In the genomic region with DNA sequence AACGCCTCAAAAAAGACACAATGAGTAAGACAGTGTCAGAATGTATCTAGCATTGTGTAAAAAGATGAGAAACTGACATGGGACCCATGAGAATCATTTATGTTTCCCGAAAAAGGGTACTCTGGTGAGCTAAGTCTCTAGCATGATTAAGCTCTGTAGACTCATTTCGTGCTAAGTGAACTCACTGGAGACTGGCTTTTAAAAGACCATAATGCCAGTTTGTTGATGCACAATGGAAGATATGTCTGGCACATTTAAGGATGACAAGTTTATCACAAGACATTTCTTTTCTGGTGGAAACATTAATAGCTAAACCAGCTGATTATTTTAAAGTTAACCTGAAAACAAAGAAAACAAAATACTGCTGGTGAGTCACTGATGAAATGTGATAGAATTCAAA, we compare ENCODE assay signal across 21 cellular contexts.
A peak's percentile ranks its signal among the peaks of the same experiment; 100 is the strongest.
DNase-seq lines count a peak whose midpoint lies in the region; ATAC-seq, FAIRE-seq and TF ChIP-seq lines count a peak whose summit lies in the region.
"Had no signal": no experiment of that assay in that cellular context is flagged by ENCODE, and none has a peak within 500 bp of the region (broad histone marks: within the 10 kb centered on the region; RNA-seq: fewer than 3 reads in every experiment).

No MANE protein-coding gene starts in this region.

- no peak for FAIRE-seq in pancreas (lab: Jason Lieb, UNC)
- FAIRE-seq: G401.6, GM12891, HTR-8/SVneo had no signal

- H3K27ac ChIP-seq in pancreas (no peak overlapping the region), adrenal gland (no peak overlapping the region), body of pancreas (no peak overlapping the region)
- H3K27ac ChIP-seq: 22Rv1; BLaER1 treated with 17β-estradiol and CSF1 and Interleukin-3, amounts not matched to agents 10 nM and 100 nM; SJCRH30 had no signal

- H3K36me3 ChIP-seq in pancreas (no peaks in the 10 kb centered on the region), adrenal gland (replicated peaks in 1 of 2) (no peaks in the 10 kb centered on the region), body of pancreas (replicated peaks in 1 of 2; ENCODE audit: insufficient read depth in 1 of 2, low read depth in 2 of 2) (no peaks in the 10 kb centered on the region)
- H3K36me3 ChIP-seq: SJCRH30 had no signal

- WGBS in pancreas, 2 donors = 96 to 97% methylated on average over 3 of the region's 3 CpGs
- WGBS in adrenal gland, 4 donors = 90 to 95% (median 91%) methylated on average over 3 of the region's 3 CpGs
- WGBS in body of pancreas, 2 donors = 93 to 98% methylated on average over 3 of the region's 3 CpGs

- intact Hi-C loops in pancreas (cut with DNase I) = no loop called here
- intact Hi-C loops in adrenal gland (cut with DNase I) = no loop called here
- intact Hi-C loops in body of pancreas (cut with DNase I) = no loop called here

- H3K4me3 ChIP-seq in fibroblast of mammary gland (ENCODE audit: control insufficient read depth, low read depth, low read length) = no peak overlapping the region
- H3K4me3 ChIP-seq in pancreas = no peak overlapping the region
- H3K4me3 ChIP-seq in adrenal gland = no peak overlapping the region
- no peak overlapping the region for H3K4me3 ChIP-seq in body of pancreas
- H3K4me3 ChIP-seq: BLaER1 treated with 17β-estradiol and CSF1 and Interleukin-3, amounts not matched to agents 10 nM and 100 nM; SJCRH30 had no signal

- H3K4me1 ChIP-seq in pancreas = peaks cover 0 to 8% (median 7%) of the 10 kb centered on the region in 3 donors
- H3K4me1 ChIP-seq in adrenal gland (replicated peaks in 1 of 2) = peaks cover 0 to 9% of the 10 kb centered on the region in 2 donors
- H3K4me1 ChIP-seq in body of pancreas = no peaks in the 10 kb centered on the region
- H3K4me1 ChIP-seq: BLaER1 treated with 17β-estradiol and CSF1 and Interleukin-3, amounts not matched to agents 10 nM and 100 nM; SJCRH30 had no signal

- TF ChIP-seq POLR2A in adrenal gland (IDR thresholded peaks at IDR 0.05) (no peak), body of pancreas (IDR thresholded peaks at IDR 0.05) (no peak)

- DNase-seq in NCI-H82 (lab: John Stamatoyannopoulos, UW) (peak; percentile 40), NCI-H82 treated with DMSO at 0.1 percent for 48 hours (lab: John Stamatoyannopoulos, UW; ENCODE audit: unreplicated experiment) (no peak), fibroblast of mammary gland (ENCODE audit: low read depth) (peak; percentile 16), pancreas (no peak), adrenal gland (no peak), activated gamma-delta T cell treated with Interleukin-2 at 50 U/mL for 16 hours (no peak), body of pancreas (no peak)
- DNase-seq: DMS53; MV-4-11; NCI-H1436; NCI-H2081 treated with DMSO at 0.1 percent for 48 hours; NK-92 treated with Interleukin-12 subunit alpha and Interleukin-12 subunit beta, amount 100 ng/mL, for 24 hours; OCI-M1; RPMI8226; SJCRH30 had no signal

- H3K9me3 ChIP-seq in pancreas (no peaks in the 10 kb centered on the region), adrenal gland (replicated peaks in 1 of 3) (no peaks in the 10 kb centered on the region), body of pancreas (no peaks in the 10 kb centered on the region)
- H3K9me3 ChIP-seq: SJCRH30 had no signal

- no peaks in the 10 kb centered on the region for H3K27me3 ChIP-seq in pancreas
- no peaks in the 10 kb centered on the region for H3K27me3 ChIP-seq in adrenal gland
- no peaks in the 10 kb centered on the region for H3K27me3 ChIP-seq in body of pancreas
- H3K27me3 ChIP-seq: BLaER1 treated with 17β-estradiol and CSF1 and Interleukin-3, amounts not matched to agents 10 nM and 100 nM; SJCRH30 had no signal

- ATAC-seq in pancreas (peak in 3 of 4 donors; percentile 14 to 44 (median 38)), GM21737 (IDR thresholded peaks at IDR 0.05; ENCODE audit: unreplicated experiment) (no peak), body of pancreas (no peak)

- no peak for TF ChIP-seq CTCF in fibroblast of mammary gland (conservative IDR thresholded peaks at IDR 0.05; ENCODE audit: control insufficient read depth, insufficient read depth, low read depth, low read length)
- TF ChIP-seq CTCF in pancreas (IDR thresholded peaks at IDR 0.05) = no peak
- TF ChIP-seq CTCF in adrenal gland (IDR thresholded peaks at IDR 0.05) = no peak
- no peak for TF ChIP-seq CTCF in body of pancreas (IDR thresholded peaks at IDR 0.05)

Comparison
In these comparisons a context has a peak if more than half of its experiments do, and no peak if none do; other contexts are left out.
1. DNase-seq: peak in NCI-H82 (single experiment) and fibroblast of mammary gland (single experiment); none in NCI-H82 treated with DMSO at 0.1 percent for 48 hours (single experiment), pancreas (0 of 6), adrenal gland (0 of 7), activated gamma-delta T cell treated with Interleukin-2 at 50 U/mL for 16 hours (single experiment) and body of pancreas (0 of 4).
2. ATAC-seq: peak in pancreas (3 of 4); none in GM21737 (single experiment) and body of pancreas (single experiment).